ENCODE assay signal across 8 cellular contexts in the genomic region with DNA sequence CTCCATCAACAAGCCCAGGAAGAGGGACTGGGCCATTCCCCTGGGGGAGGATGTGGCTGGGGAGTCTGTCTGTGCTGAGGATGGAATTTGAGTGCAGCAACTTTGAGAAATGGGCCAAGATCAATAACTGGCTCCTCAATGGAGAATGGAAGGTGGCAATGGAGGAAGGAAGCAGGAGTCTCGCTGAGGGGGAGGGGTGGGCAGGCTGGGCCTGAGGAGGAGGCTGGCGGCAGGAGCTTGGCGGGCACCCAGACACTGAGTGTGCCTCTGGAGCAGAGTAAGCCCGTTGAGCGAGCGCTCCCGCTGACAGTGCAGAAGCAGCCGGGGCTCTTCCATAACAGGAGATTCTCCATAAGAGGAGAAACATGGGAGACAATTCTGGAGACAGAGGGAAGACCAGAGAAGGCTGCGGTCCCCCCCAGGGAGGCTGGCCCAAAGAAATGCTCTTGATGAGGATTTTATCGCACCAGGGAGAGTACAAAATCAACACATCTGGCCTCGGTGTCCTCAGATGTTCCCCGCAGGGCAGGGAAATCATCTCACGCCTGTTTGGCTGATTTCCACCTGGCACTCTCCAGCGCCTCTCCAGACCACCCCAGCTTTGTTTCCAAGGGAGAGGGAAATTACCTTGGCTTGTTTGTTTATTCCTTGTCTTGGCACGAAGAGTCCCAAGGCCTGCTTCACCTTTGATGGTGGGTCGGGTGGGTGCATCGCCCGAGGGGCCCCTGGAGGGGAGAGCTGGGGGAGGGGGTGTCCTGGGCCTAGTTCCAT. TPM values are rescaled to one million over a fixed set of nuclear protein-coding genes. Genes with fewer than 3 reads are reported as not detected.
DNase-seq lines count a peak whose midpoint lies in the region; ATAC-seq, FAIRE-seq and TF ChIP-seq lines count a peak whose summit lies in the region.

No MANE protein-coding gene starts in this region.

- H3K27ac Mint-ChIP-seq in MCF 10A (ENCODE audit: low read depth, unreplicated experiment), result no peak overlapping the region

- POLR2A ChIA-PET in MCF 10A (lab: Yijun Ruan, JAX), result interaction anchor here (0.7 to 5.7 kb wide), 4 partner anchors 99 to 242 kb away, joined by 3 to 68 read pairs (median 8); a partner anchor contains a TSS

- no peak for FAIRE-seq in GM12891 (lab: Jason Lieb, UNC)

- no peak for TF ChIP-seq CTCF in MCF 10A (IDR thresholded peaks at IDR 0.05; ENCODE audit: unreplicated experiment)
- TF ChIP-seq CTCF in right lobe of liver (IDR thresholded peaks at IDR 0.05), result no peak

- ATAC-seq in right lobe of liver (no peak), aorta (ENCODE audit: low FRiP score) (no peak), HG03045 (IDR thresholded peaks at IDR 0.05; ENCODE audit: unreplicated experiment) (no peak)

- H3K27ac ChIP-seq in ACC112 (ENCODE audit: low read depth, low read length) (peak overlapping the region; percentile 64), right lobe of liver (no peak overlapping the region), aorta (ENCODE audit: low read depth in 1 of 2, low read length in 2 of 2) (no peak overlapping the region)

- DNase-seq in NCI-H1092 treated with DMSO at 0.1 percent for 48 hours (lab: John Stamatoyannopoulos, UW), result peak; percentile 96
- peak; percentile 71 for DNase-seq in MCF 10A (ENCODE audit: unreplicated experiment)
- DNase-seq in right lobe of liver, result peak; percentile 66 to 70 (median 69)
- peak; percentile 86 to 93 for DNase-seq in aorta
- DNase-seq in GM12891 (ENCODE audit: insufficient read length, low spot score), result no peak
- DNase-seq in CD1c-positive myeloid dendritic cell (ENCODE audit: extremely low spot score), result no peak

- H3K36me3 Mint-ChIP-seq in MCF 10A (ENCODE audit: insufficient read depth, unreplicated experiment), result peaks cover 15% of the 10 kb centered on the region

- 31% methylated on average over 7 of the region's 18 CpGs for WGBS in right lobe of liver (ENCODE audit: insufficient coverage, low coverage, low lambda C conversion rate, missing lambda C conversion rate)
- 7 to 11% methylated on average over 17 to 18 of the region's 18 CpGs for WGBS in aorta, 2 donors

- no peaks in the 10 kb centered on the region for H3K9me3 Mint-ChIP-seq in MCF 10A (ENCODE audit: unreplicated experiment)

- BruUV-seq in MCF 10A (replicated peaks; lab: Mats Ljungman, UMichigan), result no TSS peak

- peaks cover 9% of the 10 kb centered on the region; the same call in 1 of the 2 replicates for H3K27me3 ChIP-seq in ACC112 (ENCODE audit: insufficient read depth, low read length)
- H3K27me3 ChIP-seq in right lobe of liver, result no peaks in the 10 kb centered on the region
- no peaks in the 10 kb centered on the region for H3K27me3 ChIP-seq in aorta (ENCODE audit: control insufficient read depth in 1 of 2, insufficient read depth in 2 of 2, low read length in 1 of 2)

- CTCF ChIA-PET in MCF 10A (lab: Yijun Ruan, JAX), result interaction anchor here (0.6 to 4.4 kb wide), 12 partner anchors 11 to 469 kb away, joined by 3 to 52 read pairs (median 3); a partner anchor contains a TSS

- H3K9me3 ChIP-seq in right lobe of liver, result no peaks in the 10 kb centered on the region
- no peaks in the 10 kb centered on the region for H3K9me3 ChIP-seq in aorta (ENCODE audit: control insufficient read depth, low read length)

- no peaks in the 10 kb centered on the region for H3K79me2 ChIP-seq in ACC112 (ENCODE audit: control insufficient read depth, insufficient read depth, low read length, unreplicated experiment)

- H3K4me1 Mint-ChIP-seq in MCF 10A (ENCODE audit: insufficient read depth, unreplicated experiment), result peaks cover 15% of the 10 kb centered on the region

- H3K36me3 ChIP-seq in ACC112 (ENCODE audit: insufficient read depth, low read length), result no peaks in the 10 kb centered on the region
- peaks cover 0 to 10% (median under 1%) of the 10 kb centered on the region in 4 donors for H3K36me3 ChIP-seq in right lobe of liver
- H3K36me3 ChIP-seq in aorta (ENCODE audit: control insufficient read depth in 1 of 2, insufficient read depth in 2 of 2, low read length in 1 of 2), result peaks cover 0 to 2% of the 10 kb centered on the region in 2 donors

- intact Hi-C loops in MCF 10A (cut with micrococcal nuclease), result loop anchor here (2.0 to 5.0 kb wide), 2 partner anchors 74 to 465 kb away; no protein-coding TSS in a partner anchor
- intact Hi-C loops in right lobe of liver (cut with DNase I), result loop anchor here (5.0 kb wide), 2 partner anchors 95 to 100 kb away; no protein-coding TSS in a partner anchor
- intact Hi-C loops in aorta (cut with DNase I), result loop anchor here (1.0 to 10.0 kb wide), 3 partner anchors 100 to 472 kb away; no protein-coding TSS in a partner anchor

- peaks cover 29% of the 10 kb centered on the region for H3K4me1 ChIP-seq in ACC112 (ENCODE audit: control insufficient read depth, insufficient read depth, low read length, unreplicated experiment)
- peaks cover 0 to 27% (median 11%) of the 10 kb centered on the region in 4 donors for H3K4me1 ChIP-seq in right lobe of liver
- H3K4me1 ChIP-seq in aorta (ENCODE audit: control insufficient read depth in 1 of 2, insufficient read depth in 2 of 2, low read length in 2 of 2), result no peaks in the 10 kb centered on the region

- H2AFZ ChIP-seq in ACC112 (ENCODE audit: low read length, unreplicated experiment), result peak overlapping the region; percentile 9

- peak overlapping the region; percentile 23; the same call in 1 of the 2 replicates for H3K4me3 ChIP-seq in ACC112 (ENCODE audit: low read depth, low read length)
- H3K4me3 ChIP-seq in right lobe of liver, result no peak overlapping the region
- H3K4me3 ChIP-seq in aorta (ENCODE audit: low read length in 2 of 2), result no peak overlapping the region

- TF ChIP-seq POLR2A in right lobe of liver (IDR thresholded peaks at IDR 0.05) (no peak), GM12891 (IDR thresholded peaks at IDR 0.05; ENCODE audit: low read depth, low read length) (no peak)

- peak overlapping the region; percentile 26 for H3K4me3 Mint-ChIP-seq in MCF 10A (ENCODE audit: unreplicated experiment)

- H3K27me3 Mint-ChIP-seq in MCF 10A (ENCODE audit: insufficient read depth, unreplicated experiment), result no peaks in the 10 kb centered on the region

TF ChIP-seq in GM12891, 5 proteins besides CTCF, POLR2A, EP300 and RAD21:
- no peak for TF ChIP-seq SPI1 (IDR thresholded peaks at IDR 0.05; ENCODE audit: low read depth, low read length)
- no peak for TF ChIP-seq POU2F2 (IDR thresholded peaks at IDR 0.05; ENCODE audit: low read depth, low read length)
- TF ChIP-seq POLR2AphosphoS5 (IDR thresholded peaks at IDR 0.05; ENCODE audit: low read depth, low read length), result no peak
- TF ChIP-seq TAF1 (IDR thresholded peaks at IDR 0.05; ENCODE audit: low read depth, low read length), result no peak

RNA-seq across cellular contexts. Expression of a gene that starts 2.8 kb away (rescaled TPM):
- total RNA-seq in MCF 10A (2022) (1.3 and 1.7 TPM in 2 replicates), right lobe of liver (10 to 100 TPM; 22.3 to 76.0 (median 35.2) TPM), aorta (1 to 10 TPM; 5.4 to 5.9 TPM)
- 1 to 10 TPM in 1 of 2 donors, under 1 TPM in 1; 0.82 to 2.1 TPM for polyA plus RNA-seq in aorta
- 0.03 TPM for polyA plus RNA-seq in GM12891 (2012; ENCODE audit: low read depth, missing spikeins)

RNA-seq across cellular contexts. Expression of a gene that starts 21.6 kb away (rescaled TPM):
- total RNA-seq in MCF 10A (2022) (49.2 and 57.1 TPM in 2 replicates), right lobe of liver (10 to 100 TPM; 20.6 to 63.3 (median 25.9) TPM), aorta (10 to 100 TPM; 31.8 to 41.3 TPM)
- 10 to 100 TPM; 24.9 to 34.1 TPM for polyA plus RNA-seq in aorta
- polyA plus RNA-seq in GM12891 (2012; ENCODE audit: low read depth, missing spikeins), result 23.0 TPM

RNA-seq across cellular contexts. Expression of a gene that starts 22.3 kb away (rescaled TPM):
- total RNA-seq in MCF 10A (2022) (12.6 and 16.3 TPM in 2 replicates), right lobe of liver (1 to 10 TPM; 2.5 to 4.9 (median 3.4) TPM), aorta (10 to 100 TPM in 1 of 2 donors, 1 to 10 TPM in 1; 7.0 to 10.6 TPM)
- polyA plus RNA-seq in aorta, result 1 to 10 TPM; 1.6 to 4.1 TPM
- polyA plus RNA-seq in GM12891 (2012; ENCODE audit: low read depth, missing spikeins), result 3.1 TPM

RNA-seq across cellular contexts. Expression of a gene that starts 51.9 kb away (rescaled TPM):
- total RNA-seq in MCF 10A (2022) (0.17 TPM in 1 of 2 replicates, not detected in the other), right lobe of liver (not detected), aorta (not detected)
- polyA plus RNA-seq in aorta, result not detected
- not detected for polyA plus RNA-seq in GM12891 (2012; ENCODE audit: low read depth, missing spikeins)

Comparison
In these comparisons a context has a peak if more than half of its experiments do, and no peak if none do; other contexts are left out.
1. DNase-seq: peak in NCI-H1092 treated with DMSO at 0.1 percent for 48 hours (single experiment), MCF 10A (single experiment), right lobe of liver (3 of 3) and aorta (2 of 2); none in GM12891 (single experiment) and CD1c-positive myeloid dendritic cell (single experiment).